Comparison of ENCODE assay signal across 15 cellular contexts in the genomic region with DNA sequence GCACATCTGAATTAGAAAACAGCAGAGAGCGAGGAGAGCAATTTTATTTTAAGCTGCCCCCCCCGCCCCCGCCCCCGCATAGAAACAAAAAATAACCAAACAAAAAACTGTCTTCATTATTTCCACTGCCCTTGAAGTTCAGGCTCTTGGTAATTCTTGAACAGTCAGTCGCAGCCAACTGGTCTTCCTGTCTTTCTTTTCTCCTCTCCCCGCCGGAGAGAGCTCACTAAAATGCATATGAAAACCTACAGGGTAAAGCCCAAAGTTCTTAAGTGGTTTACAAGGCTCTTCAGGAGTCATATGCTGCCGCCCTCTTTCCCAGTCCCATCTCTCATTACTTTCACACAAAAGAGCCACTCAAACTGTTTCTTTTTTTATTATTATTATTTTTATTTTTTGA. TPM values are rescaled to one million over a fixed set of nuclear protein-coding genes. Genes with fewer than 3 reads are reported as not detected.
DNase-seq lines count a peak whose midpoint lies in the region; ATAC-seq and TF ChIP-seq lines count a peak whose summit lies in the region.
"Had no signal": no experiment of that assay in that cellular context is flagged by ENCODE, and none has a peak within 500 bp of the region (broad histone marks: within the 10 kb centered on the region; RNA-seq: fewer than 3 reads in every experiment).

No MANE protein-coding gene starts in this region.

- WGBS in right cardiac atrium = 51% methylated on average over 8 of the region's 8 CpGs
- 70% methylated on average over 8 of the region's 8 CpGs for WGBS in mesenchymal stem cell

- H2BK15ac ChIP-seq in mesenchymal stem cell (ENCODE audit: low read depth, poor library complexity, severe bottlenecking) = no peak overlapping the region

- H3K36me3 ChIP-seq in mesenchymal stem cell (ENCODE audit: control insufficient read depth in 1 of 2, insufficient read depth in 2 of 2, low read depth in 1 of 2, low read length in 2 of 2) = peaks cover 0 to 11% of the 10 kb centered on the region in 2 experiments

- no peak overlapping the region for H2BK120ac ChIP-seq in mesenchymal stem cell (ENCODE audit: low read depth, low read length)

- ATAC-seq in right cardiac atrium (peak in 1 of 2 donors; percentile 6), left ventricle myocardium superior (no peak), left colon (no peak), GM21515 (IDR thresholded peaks at IDR 0.05; ENCODE audit: unreplicated experiment) (no peak)

- no peak overlapping the region for H3K23ac ChIP-seq in mesenchymal stem cell (ENCODE audit: low read length in 2 of 2)

- no peak overlapping the region for H2AK5ac ChIP-seq in mesenchymal stem cell (ENCODE audit: low read length, severe bottlenecking)

- no peak overlapping the region for H3K4me2 ChIP-seq in mesenchymal stem cell (ENCODE audit: low read length, poor library complexity, severe bottlenecking)

- H3K9me3 ChIP-seq in right cardiac atrium (ENCODE audit: control insufficient read depth, low read length) (no peaks in the 10 kb centered on the region), mesenchymal stem cell (ENCODE audit: control insufficient read depth, low read length) (no peaks in the 10 kb centered on the region)

- no peak overlapping the region for H3K18ac ChIP-seq in mesenchymal stem cell (ENCODE audit: low read depth in 1 of 2, low read length in 2 of 2)

- H3K9ac ChIP-seq in mesenchymal stem cell (ENCODE audit: low read length) = no peak overlapping the region

- H3K27ac Mint-ChIP-seq in activated T-helper 2 cell treated with anti-CD3 and anti-CD28 coated beads, Interferon-gamma antibody, Interleukin-2, Interleukin-4, amounts not matched to agents 10 μg/mL and 5 μg/mL and 100 μg/mL, durations not matched to agents 14 hours and 24 hours and 36 hours = no peak overlapping the region
- no peak overlapping the region for H3K27ac Mint-ChIP-seq in type B pancreatic cell

- peak overlapping the region; percentile 79 for H3K4me3 Mint-ChIP-seq in activated T-helper 2 cell treated with anti-CD3 and anti-CD28 coated beads, Interferon-gamma antibody, Interleukin-2, Interleukin-4, amounts not matched to agents 10 μg/mL and 5 μg/mL and 100 μg/mL, durations not matched to agents 14 hours and 24 hours and 36 hours (ENCODE audit: low read depth)
- H3K4me3 Mint-ChIP-seq in type B pancreatic cell = peak overlapping the region; percentile 83

- H3K27me3 ChIP-seq in right cardiac atrium (ENCODE audit: control insufficient read depth, insufficient read depth) (no peaks in the 10 kb centered on the region), mesenchymal stem cell (ENCODE audit: control insufficient read depth in 1 of 2, insufficient read depth in 1 of 2, low read length in 2 of 2) (no peaks in the 10 kb centered on the region)

- H3K36me3 Mint-ChIP-seq in activated T-helper 2 cell treated with anti-CD3 and anti-CD28 coated beads, Interferon-gamma antibody, Interleukin-2, Interleukin-4, amounts not matched to agents 10 μg/mL and 5 μg/mL and 100 μg/mL, durations not matched to agents 14 hours and 24 hours and 36 hours (ENCODE audit: low read depth) = no peaks in the 10 kb centered on the region
- no peaks in the 10 kb centered on the region for H3K36me3 Mint-ChIP-seq in type B pancreatic cell

- H3K9me3 Mint-ChIP-seq in activated T-helper 2 cell treated with anti-CD3 and anti-CD28 coated beads, Interferon-gamma antibody, Interleukin-2, Interleukin-4, amounts not matched to agents 10 μg/mL and 5 μg/mL and 100 μg/mL, durations not matched to agents 14 hours and 24 hours and 36 hours = no peaks in the 10 kb centered on the region
- no peaks in the 10 kb centered on the region for H3K9me3 Mint-ChIP-seq in type B pancreatic cell

- no peak overlapping the region for H3K14ac ChIP-seq in mesenchymal stem cell (ENCODE audit: low read length in 2 of 2)

- no peak overlapping the region for H3K4ac ChIP-seq in mesenchymal stem cell (ENCODE audit: low read depth in 1 of 2, low read length in 2 of 2)

- peaks cover 2% of the 10 kb centered on the region for H3K79me1 ChIP-seq in mesenchymal stem cell (replicated peaks; ENCODE audit: low read length, poor library complexity, severe bottlenecking)

- no peak overlapping the region for H2AFZ ChIP-seq in mesenchymal stem cell (ENCODE audit: low read depth, low read length)

- no peak for TF ChIP-seq CTCF in type B pancreatic cell (conservative IDR thresholded peaks at IDR 0.05)

- intact Hi-C loops in right cardiac atrium (cut with DNase I) = no loop called here
- intact Hi-C loops in left ventricle myocardium superior (cut with micrococcal nuclease) = no loop called here
- intact Hi-C loops in activated T-helper 2 cell treated with anti-CD3 and anti-CD28 coated beads, Interferon-gamma antibody, Interleukin-2, Interleukin-4, amounts not matched to agents 10 μg/mL and 5 μg/mL and 100 μg/mL, durations not matched to agents 14 hours and 24 hours and 36 hours (cut with micrococcal nuclease) = no loop called here
- intact Hi-C loops in left colon (cut with DNase I, micrococcal nuclease) = no loop called here

- H3K4me1 Mint-ChIP-seq in activated T-helper 2 cell treated with anti-CD3 and anti-CD28 coated beads, Interferon-gamma antibody, Interleukin-2, Interleukin-4, amounts not matched to agents 10 μg/mL and 5 μg/mL and 100 μg/mL, durations not matched to agents 14 hours and 24 hours and 36 hours (ENCODE audit: low read depth) = peaks cover 15% of the 10 kb centered on the region
- H3K4me1 Mint-ChIP-seq in type B pancreatic cell (ENCODE audit: unreplicated experiment) = peaks cover 13% of the 10 kb centered on the region

- H4K8ac ChIP-seq in mesenchymal stem cell (ENCODE audit: low read length) = no peak overlapping the region

- peaks cover 26% of the 10 kb centered on the region for H3K27me3 Mint-ChIP-seq in activated T-helper 2 cell treated with anti-CD3 and anti-CD28 coated beads, Interferon-gamma antibody, Interleukin-2, Interleukin-4, amounts not matched to agents 10 μg/mL and 5 μg/mL and 100 μg/mL, durations not matched to agents 14 hours and 24 hours and 36 hours (ENCODE audit: low read depth)
- peaks cover 38% of the 10 kb centered on the region for H3K27me3 Mint-ChIP-seq in type B pancreatic cell

- DNase-seq in right cardiac atrium (no peak), left ventricle myocardium superior (no peak), mesenchymal stem cell (no peak), type B pancreatic cell (ENCODE audit: extremely low spot score, unreplicated experiment) (no peak), left colon (no peak), NOMO-1 treated with dmso at 0.1 percent for 144 hours (lab: John Stamatoyannopoulos, UW; ENCODE audit: unreplicated experiment) (no peak)
- no peak for DNase-seq in activated T-helper 2 cell treated with anti-CD3 and anti-CD28 coated beads, Interferon-gamma antibody, Interleukin-2, Interleukin-4, amounts not matched to agents 10 μg/mL and 5 μg/mL and 100 μg/mL, durations not matched to agents 14 hours and 24 hours and 36 hours (ENCODE audit: low spot score)
- DNase-seq: AML-193; DND-41; effector CD8-positive, alpha-beta T cell; foreskin fibroblast; NCI-H1694 treated with DMSO at 0.1 percent for 48 hours; SHP77 treated with DMSO at 0.1 percent for 48 hours; stimulated activated CD4-positive, alpha-beta T cell treated with anti-CD3 and anti-CD28 coated beads, Interleukin-1b, Interleukin-23, amount 100 ng/mL, for 48 hours had no signal

- no peak overlapping the region for H3K27ac ChIP-seq in right cardiac atrium (ENCODE audit: low read length)
- peak overlapping the region; percentile 11 for H3K27ac ChIP-seq in mesenchymal stem cell (ENCODE audit: low read length, poor library complexity, severe bottlenecking)

- H2BK5ac ChIP-seq in mesenchymal stem cell (ENCODE audit: low read depth, low read length, poor library complexity, severe bottlenecking) = no peak overlapping the region

- peaks cover 3% of the 10 kb centered on the region for H3K4me1 ChIP-seq in right cardiac atrium (ENCODE audit: control insufficient read depth, insufficient read depth, low read length)
- H3K4me1 ChIP-seq in mesenchymal stem cell (ENCODE audit: control insufficient read depth, insufficient read depth, low read depth, low read length) = peaks cover 26% of the 10 kb centered on the region

- no peak overlapping the region for H2BK12ac ChIP-seq in mesenchymal stem cell (ENCODE audit: low read length in 2 of 2)

- H3K4me3 ChIP-seq in right cardiac atrium (ENCODE audit: low read length) = peak overlapping the region; percentile 60
- no peak overlapping the region for H3K4me3 ChIP-seq in mesenchymal stem cell (ENCODE audit: insufficient read depth in 1 of 2, low read depth in 1 of 2, low read length in 2 of 2)

- H4K91ac ChIP-seq in mesenchymal stem cell (ENCODE audit: low read length) = no peak overlapping the region

RNA-seq across cellular contexts. Expression of gene ANKRD35, which starts 1.1 kb away (rescaled TPM):
- 1 to 10 TPM; 1.9 to 2.3 (median 2.1) TPM for total RNA-seq in right cardiac atrium
- 1.4 TPM for polyA plus RNA-seq in right cardiac atrium
- 1.1 TPM for total RNA-seq in left ventricle myocardium superior
- 0.23 and 0.37 TPM in 2 replicates for total RNA-seq in activated T-helper 2 cell treated with anti-CD3 and anti-CD28 coated beads, Interferon-gamma antibody, Interleukin-2, Interleukin-4, amounts not matched to agents 10 μg/mL and 5 μg/mL and 100 μg/mL, durations not matched to agents 14 hours and 24 hours and 36 hours
- polyA plus RNA-seq in mesenchymal stem cell (2013, experiment 1 of 2) = 0.66 TPM
- polyA plus RNA-seq in mesenchymal stem cell (2013, experiment 2 of 2) = 0.67 TPM
- total RNA-seq in type B pancreatic cell (ENCODE audit: low replicate concordance) = 0.12 and 0.56 TPM in 2 replicates
- under 1 TPM; 0.12 to 0.53 TPM for total RNA-seq in left colon

RNA-seq across cellular contexts. Expression of gene ITGA10, which starts 23.0 kb away (rescaled TPM):
- total RNA-seq in right cardiac atrium (10 to 100 TPM; 10.2 to 29.0 (median 12.6) TPM), left ventricle myocardium superior (0.82 TPM), type B pancreatic cell (ENCODE audit: low replicate concordance) (0.81 and 2.7 TPM in 2 replicates), left colon (1 to 10 TPM in 1 of 2 donors, under 1 TPM in 1; 0.84 to 1.7 TPM)
- 5.6 TPM for polyA plus RNA-seq in right cardiac atrium
- 0.89 and 1.1 TPM in 2 replicates for total RNA-seq in activated T-helper 2 cell treated with anti-CD3 and anti-CD28 coated beads, Interferon-gamma antibody, Interleukin-2, Interleukin-4, amounts not matched to agents 10 μg/mL and 5 μg/mL and 100 μg/mL, durations not matched to agents 14 hours and 24 hours and 36 hours
- 2.1 TPM for polyA plus RNA-seq in mesenchymal stem cell (2013, experiment 1 of 2)
- 1.7 TPM for polyA plus RNA-seq in mesenchymal stem cell (2013, experiment 2 of 2)

RNA-seq across cellular contexts. Expression of gene PIAS3, which starts 27.9 kb away (rescaled TPM):
- total RNA-seq in right cardiac atrium (10 to 100 TPM; 16.9 to 19.4 (median 18.8) TPM), left ventricle myocardium superior (13.3 TPM), type B pancreatic cell (ENCODE audit: low replicate concordance) (18.4 and 40.0 TPM in 2 replicates), left colon (10 to 100 TPM; 11.0 to 11.4 TPM)
- polyA plus RNA-seq in right cardiac atrium = 16.6 TPM
- total RNA-seq in activated T-helper 2 cell treated with anti-CD3 and anti-CD28 coated beads, Interferon-gamma antibody, Interleukin-2, Interleukin-4, amounts not matched to agents 10 μg/mL and 5 μg/mL and 100 μg/mL, durations not matched to agents 14 hours and 24 hours and 36 hours = 21.1 and 21.3 TPM in 2 replicates
- 70.7 TPM for polyA plus RNA-seq in mesenchymal stem cell (2013, experiment 1 of 2)
- 66.4 TPM for polyA plus RNA-seq in mesenchymal stem cell (2013, experiment 2 of 2)

RNA-seq across cellular contexts. Expression of gene PEX11B, which starts 31.7 kb away (rescaled TPM):
- 10 to 100 TPM; 21.4 to 23.7 (median 22.4) TPM for total RNA-seq in right cardiac atrium
- 22.8 TPM for polyA plus RNA-seq in right cardiac atrium
- 23.8 TPM for total RNA-seq in left ventricle myocardium superior
- total RNA-seq in activated T-helper 2 cell treated with anti-CD3 and anti-CD28 coated beads, Interferon-gamma antibody, Interleukin-2, Interleukin-4, amounts not matched to agents 10 μg/mL and 5 μg/mL and 100 μg/mL, durations not matched to agents 14 hours and 24 hours and 36 hours = 22.1 and 23.4 TPM in 2 replicates
- 30.6 TPM for polyA plus RNA-seq in mesenchymal stem cell (2013, experiment 1 of 2)
- 30.5 TPM for polyA plus RNA-seq in mesenchymal stem cell (2013, experiment 2 of 2)
- total RNA-seq in type B pancreatic cell (ENCODE audit: low replicate concordance) = 31.2 and 32.2 TPM in 2 replicates
- total RNA-seq in left colon = 10 to 100 TPM; 33.8 to 37.1 TPM

RNA-seq across cellular contexts. Expression of gene RBM8A, which starts 40.5 kb away (rescaled TPM):
- total RNA-seq in right cardiac atrium (10 to 100 TPM; 68.6 to 94.5 (median 74.4) TPM), left ventricle myocardium superior (57.7 TPM), type B pancreatic cell (ENCODE audit: low replicate concordance) (118 and 160 TPM in 2 replicates), left colon (10 to 100 TPM; 86.9 to 94.1 TPM)
- polyA plus RNA-seq in right cardiac atrium = 64.1 TPM
- 270 and 287 TPM in 2 replicates for total RNA-seq in activated T-helper 2 cell treated with anti-CD3 and anti-CD28 coated beads, Interferon-gamma antibody, Interleukin-2, Interleukin-4, amounts not matched to agents 10 μg/mL and 5 μg/mL and 100 μg/mL, durations not matched to agents 14 hours and 24 hours and 36 hours
- polyA plus RNA-seq in mesenchymal stem cell (2013, experiment 1 of 2) = 135 TPM
- polyA plus RNA-seq in mesenchymal stem cell (2013, experiment 2 of 2) = 142 TPM
